8 cellular contexts compared by ENCODE assay signal in the genomic region with DNA sequence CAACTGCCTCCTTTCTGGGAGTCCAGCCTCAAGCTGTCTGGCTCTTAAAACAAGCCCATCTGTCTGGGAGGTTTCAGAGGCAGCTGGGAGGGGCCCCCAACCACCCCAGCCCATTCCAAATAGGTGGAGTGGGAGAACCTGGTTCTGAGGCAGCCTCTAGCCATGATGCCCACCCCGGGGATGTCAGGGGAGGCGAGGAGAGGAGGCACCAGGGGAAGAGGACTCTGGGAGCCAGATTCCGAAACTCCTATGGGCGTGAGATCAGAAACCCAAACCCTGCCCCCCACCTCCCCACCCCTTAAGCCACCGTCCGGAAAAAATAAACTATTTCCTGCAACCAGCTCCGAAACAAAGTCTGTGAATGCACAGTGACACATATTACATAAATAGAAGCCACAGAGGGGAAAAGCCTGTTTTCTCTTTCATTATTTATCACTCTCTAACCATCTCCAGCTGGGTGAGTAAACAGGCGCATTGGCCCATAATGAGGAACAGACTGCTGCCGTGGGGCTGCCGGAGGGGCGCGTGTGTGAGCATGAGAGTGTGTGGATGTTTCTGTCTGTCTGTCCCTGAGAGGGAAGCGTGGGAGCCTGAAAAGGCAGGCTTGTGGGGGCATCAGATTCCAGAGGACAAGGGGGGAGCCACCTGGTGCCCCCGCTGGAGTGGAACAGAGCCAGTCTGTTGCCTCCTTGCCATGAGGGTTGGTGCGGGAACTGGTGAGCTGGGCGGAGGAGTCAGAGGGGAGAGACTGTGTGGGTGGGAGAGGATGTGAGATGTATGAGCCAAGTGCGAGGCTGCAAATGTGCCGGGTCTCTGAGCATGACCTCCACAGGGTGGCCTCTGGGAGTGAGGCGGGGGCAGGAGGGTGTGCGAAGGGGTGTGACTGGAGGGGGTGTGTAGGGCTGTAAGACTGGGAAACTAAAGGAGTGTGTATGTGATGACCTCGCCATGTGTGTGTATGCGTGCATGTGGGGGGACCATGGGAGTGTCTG. TPM values are rescaled to one million over a fixed set of nuclear protein-coding genes. Genes with fewer than 3 reads are reported as not detected.
DNase-seq lines count a peak whose midpoint lies in the region; ATAC-seq, FAIRE-seq and TF ChIP-seq lines count a peak whose summit lies in the region.

No MANE protein-coding gene starts in this region.

- H3K56ac ChIP-seq in IMR-90 (ENCODE audit: extremely low read depth, insufficient read depth, low read length) = no peak overlapping the region
- H3K56ac ChIP-seq in H1 (replicated peaks; ENCODE audit: insufficient read length, low read depth, low read length) = no peak overlapping the region

- TF ChIP-seq RAD21 in IMR-90 (IDR thresholded peaks at IDR 0.05; ENCODE audit: low read length) = no peak
- no peak for TF ChIP-seq RAD21 in H1 (IDR thresholded peaks at IDR 0.05 in 1 of 2, conservative IDR thresholded peaks at IDR 0.05 in 1 of 2; ENCODE audit: low read depth in 2 of 2, low read length in 2 of 2)

- no peak overlapping the region for H2BK15ac ChIP-seq in IMR-90 (ENCODE audit: low read depth, low read length)
- H2BK15ac ChIP-seq in H1 (ENCODE audit: low read length) = no peak overlapping the region

- no peak for FAIRE-seq in H1 (lab: Jason Lieb, UNC)

- H3K4me1 Mint-ChIP-seq in activated CD4-positive, alpha-beta T cell treated with anti-CD3 and anti-CD28 coated beads for 36 hours = peaks cover 35% of the 10 kb centered on the region

- H4K5ac ChIP-seq in IMR-90 (ENCODE audit: low read depth, low read length) (no peak overlapping the region), H1 (ENCODE audit: insufficient read length, low read depth, low read length) (no peak overlapping the region)

- H3K27me3 ChIP-seq in GM06990 (replicated peaks; ENCODE audit: control insufficient read depth, insufficient read depth, low read length) (no peaks in the 10 kb centered on the region), IMR-90 (ENCODE audit: control insufficient read depth, insufficient read depth, low read length) (peaks cover 65% of the 10 kb centered on the region), H1 (replicated peaks in 1 of 4; ENCODE audit: control insufficient read depth in 3 of 4, extremely low read depth in 1 of 4, insufficient read depth in 3 of 4, low read length in 3 of 4) (peaks cover 0 to 9% (median 1%) of the 10 kb centered on the region in 4 experiments; a peak in 3 of 7 replicates)

- H3K23ac ChIP-seq in IMR-90 (ENCODE audit: low read depth, low read length) (no peak overlapping the region), H1 (ENCODE audit: insufficient read length) (no peak overlapping the region)

- H2BK20ac ChIP-seq in IMR-90 (ENCODE audit: low read depth, low read length) (no peak overlapping the region), H1 (ENCODE audit: low read length) (0 out of 2 replicates have a peak overlapping the region, but pooled peaks have one; percentile 57)

- peak overlapping the region; percentile 93 for H3K27ac Mint-ChIP-seq in activated CD4-positive, alpha-beta T cell treated with anti-CD3 and anti-CD28 coated beads for 36 hours

- 15% methylated on average over 6 of the region's 22 CpGs; no CpG with 5 or more reads in 1 of the 2 experiments for WGBS in IMR-90 (ENCODE audit: extremely low coverage in 2 of 2, insufficient read length in 1 of 2), 2 experiments
- WGBS in H1 (ENCODE audit: extremely low coverage in 1 of 2, insufficient coverage in 1 of 2, insufficient read length in 1 of 2, insufficient replicate concordance in 2 of 2, low coverage in 1 of 2, low lambda C conversion rate in 2 of 2, missing lambda C conversion rate in 1 of 2), 2 experiments = 80% methylated on average over 20 of the region's 22 CpGs; no CpG with 5 or more reads in 1 of the 2 experiments

- no peaks in the 10 kb centered on the region for H3K36me3 Mint-ChIP-seq in activated CD4-positive, alpha-beta T cell treated with anti-CD3 and anti-CD28 coated beads for 36 hours (ENCODE audit: low read depth)

- H3K4me3 Mint-ChIP-seq in activated CD4-positive, alpha-beta T cell treated with anti-CD3 and anti-CD28 coated beads for 36 hours = peak overlapping the region; percentile 64

- H3K14ac ChIP-seq in IMR-90 (replicated peaks; ENCODE audit: low read depth, low read length) = no peak overlapping the region
- no peak overlapping the region for H3K14ac ChIP-seq in H1 (ENCODE audit: insufficient read length)

- peaks cover 15% of the 10 kb centered on the region for H3K27me3 Mint-ChIP-seq in activated CD4-positive, alpha-beta T cell treated with anti-CD3 and anti-CD28 coated beads for 36 hours

- H3K9me3 Mint-ChIP-seq in activated CD4-positive, alpha-beta T cell treated with anti-CD3 and anti-CD28 coated beads for 36 hours (ENCODE audit: low read depth) = no peaks in the 10 kb centered on the region

- CTCF ChIA-PET in IMR-90 (lab: Yijun Ruan, JAX) (interaction anchor here (0.5 to 1.3 kb wide), 2 partner anchors 11 to 48 kb away, joined by 4 read pairs; no protein-coding TSS in a partner anchor), H1 (lab: Charles Lee; ENCODE audit: partially characterized antibody) (interaction anchor here (1.1 to 1.4 kb wide), 2 partner anchors 11 to 124 kb away, joined by 3 read pairs; no protein-coding TSS in a partner anchor)
- CTCF ChIA-PET in activated CD4-positive, alpha-beta T cell treated with anti-CD3 and anti-CD28 coated beads for 36 hours (lab: Charles Lee) = interaction anchor here (0.6 to 1.4 kb wide), 6 partner anchors 13 to 221 kb away, joined by 3 to 5 read pairs (median 3); no protein-coding TSS in a partner anchor

- dilution Hi-C loops in IMR-90 (cut with HindIII; ENCODE audit: low sequenced_read_pairs, unreplicated experiment) = no loop called here

- H2AK5ac ChIP-seq in IMR-90 (ENCODE audit: low read depth, low read length) = no peak overlapping the region
- H2AK5ac ChIP-seq in H1 (ENCODE audit: low read depth, low read length) = no peak overlapping the region

- peaks cover 6% of the 10 kb centered on the region; the same call in 1 of the 2 replicates for H3K4me1 ChIP-seq in IMR-90 (ENCODE audit: control insufficient read depth, insufficient read depth, low read length)
- H3K4me1 ChIP-seq in H1 (replicated peaks in 1 of 4; ENCODE audit: control insufficient read depth in 3 of 4, insufficient read depth in 4 of 4, low read length in 3 of 4) = peaks cover 4 to 18% (median 10%) of the 10 kb centered on the region in 4 experiments; a peak in 5 of 7 replicates

- H3K79me2 ChIP-seq in H1 (ENCODE audit: control insufficient read depth in 1 of 2, insufficient read depth in 2 of 2, low read length in 2 of 2) = no peaks in the 10 kb centered on the region

- intact Hi-C loops in IMR-90 (cut with micrococcal nuclease) = no loop called here
- intact Hi-C loops in activated CD4-positive, alpha-beta T cell treated with anti-CD3 and anti-CD28 coated beads for 36 hours (cut with DNase I, micrococcal nuclease) = loop anchor here (1.0 to 5.0 kb wide), 5 partner anchors 14 to 515 kb away; a partner anchor contains a TSS

- POLR2A ChIA-PET in IMR-90 (lab: Charles Lee; ENCODE audit: unreplicated experiment) (no interaction called here), H1 (lab: Charles Lee; ENCODE audit: partially characterized antibody) (no interaction called here)
- POLR2A ChIA-PET in activated CD4-positive, alpha-beta T cell treated with anti-CD3 and anti-CD28 coated beads for 36 hours (lab: Charles Lee) = interaction anchor here (0.5 to 1.0 kb wide), 7 partner anchors 12 to 1172 kb away, joined by 3 to 5 read pairs (median 3); no protein-coding TSS in a partner anchor

- H2BK12ac ChIP-seq in H1 (ENCODE audit: low read depth, low read length) = no peak overlapping the region

- H3K79me1 ChIP-seq in IMR-90 (ENCODE audit: low read depth in 1 of 2, low read length in 2 of 2) (no peaks in the 10 kb centered on the region), H1 (ENCODE audit: low read depth, low read length) (no peaks in the 10 kb centered on the region)

- no peaks in the 10 kb centered on the region for H3K23me2 ChIP-seq in H1 (ENCODE audit: low read depth, low read length)

- H3K4me3 ChIP-seq in GM06990 (replicated peaks; ENCODE audit: low read depth, low read length) (peak overlapping the region; percentile 19), IMR-90 (ENCODE audit: insufficient read depth, low read depth, low read length) (no peak overlapping the region), H1 (ENCODE audit: extremely low read depth in 1 of 4, insufficient read depth in 2 of 4, low read depth in 3 of 4, low read length in 4 of 4) (no peak overlapping the region)

- H3K9ac ChIP-seq in IMR-90 (ENCODE audit: low read depth, low read length) (no peak overlapping the region), H1 (replicated peaks in 1 of 4; ENCODE audit: extremely low read depth in 1 of 4, low read depth in 3 of 4, low read length in 3 of 4) (no peak overlapping the region)

- in situ Hi-C loops in IMR-90 (cut with MboI; ENCODE audit: low sequenced_read_pairs) = no loop called here

- TF ChIP-seq POLR2A in IMR-90 (IDR thresholded peaks at IDR 0.05; ENCODE audit: low read depth, low read length) = no peak
- TF ChIP-seq POLR2A in H1 (IDR thresholded peaks at IDR 0.05; ENCODE audit: control extremely low read depth in 1 of 2, low read depth in 2 of 2, low read length in 2 of 2) = no peak

- H2AK9ac ChIP-seq in IMR-90 (replicated peaks; ENCODE audit: low read depth, low read length, poor library complexity) = peak overlapping the region; percentile 22

- H3K9me3 ChIP-seq in IMR-90 (ENCODE audit: control insufficient read depth, insufficient read depth, low read length) (no peaks in the 10 kb centered on the region), H1 (ENCODE audit: insufficient read depth in 2 of 2, low read depth in 1 of 2, low read length in 1 of 2) (no peaks in the 10 kb centered on the region)

- no TSS peak for BruUV-seq in IMR-90 (replicated peaks; lab: Mats Ljungman, UMichigan)

- H2BK5ac ChIP-seq in IMR-90 (ENCODE audit: low read depth, low read length, poor library complexity, severe bottlenecking) (no peak overlapping the region), H1 (ENCODE audit: low read depth, low read length) (no peak overlapping the region)

- H3K18ac ChIP-seq in IMR-90 (ENCODE audit: low read depth, low read length) = no peak overlapping the region
- peak overlapping the region; percentile 36; the same call in 1 of the 2 replicates for H3K18ac ChIP-seq in H1 (ENCODE audit: extremely low read depth, low read length)

- no peak for TF ChIP-seq EP300 in H1 (IDR thresholded peaks at IDR 0.05; ENCODE audit: borderline replicate concordance in 1 of 2, low read depth in 2 of 2, low read length in 2 of 2)

- H3K9me1 ChIP-seq in IMR-90 (ENCODE audit: insufficient read depth, low read length) = no peaks in the 10 kb centered on the region

- H3K36me3 ChIP-seq in GM06990 (ENCODE audit: control insufficient read depth, insufficient read depth, low read length) (no peaks in the 10 kb centered on the region), IMR-90 (ENCODE audit: control insufficient read depth, insufficient read depth, low read length) (no peaks in the 10 kb centered on the region), H1 (ENCODE audit: control insufficient read depth in 2 of 4, insufficient read depth in 4 of 4, low read length in 3 of 4) (no peaks in the 10 kb centered on the region)

- no peak for TF ChIP-seq CTCF in GM06990 (IDR thresholded peaks at IDR 0.05; ENCODE audit: insufficient read depth, low read length, poor library complexity, severe bottlenecking)
- no peak for TF ChIP-seq CTCF in IMR-90 (conservative IDR thresholded peaks at IDR 0.05; ENCODE audit: low read depth, low read length)
- TF ChIP-seq CTCF in H1 (IDR thresholded peaks at IDR 0.05; ENCODE audit: control extremely low read depth in 1 of 3, insufficient read depth in 1 of 3, low read depth in 1 of 3, low read length in 3 of 3) = no peak

- H3K4ac ChIP-seq in IMR-90 (ENCODE audit: low read depth, low read length) (no peak overlapping the region), H1 (replicated peaks; ENCODE audit: insufficient read length, low read depth, low read length) (no peak overlapping the region)

- DNase-seq in GM06990 (ENCODE audit: extremely low read depth, insufficient read length) = peak; percentile 91
- peak; percentile 67 for DNase-seq in IMR-90
- DNase-seq in activated CD4-positive, alpha-beta T cell treated with anti-CD3 and anti-CD28 coated beads for 36 hours = peak; percentile 87
- DNase-seq in H1 (ENCODE audit: low read depth in 1 of 2, low spot score in 2 of 2) = no peak
- DNase-seq in stimulated activated CD4-positive, alpha-beta T cell treated with anti-CD3 and anti-CD28 coated beads, Interleukin-1b, Interleukin-23, amount 100 ng/mL, for 48 hours = peak; percentile 82
- DNase-seq in midbrain (lab: John Stamatoyannopoulos, UW) = no peak
- DNase-seq in glomerular visceral epithelial cell (ENCODE audit: extremely low spot score) = no peak

- H2AFZ ChIP-seq in IMR-90 (replicated peaks; ENCODE audit: low read length, poor library complexity) = peak overlapping the region; percentile 46
- H2AFZ ChIP-seq in H1 (ENCODE audit: low read length) = no peak overlapping the region

- no peaks in the 10 kb centered on the region; the same call in 1 of the 2 replicates for H4K20me1 ChIP-seq in IMR-90 (ENCODE audit: insufficient read depth, low read length)
- H4K20me1 ChIP-seq in H1 (replicated peaks in 1 of 2; ENCODE audit: control insufficient read depth in 1 of 2, insufficient read depth in 2 of 2, low read length in 2 of 2) = no peaks in the 10 kb centered on the region

- ATAC-seq in GM21447 (IDR thresholded peaks at IDR 0.05; ENCODE audit: unreplicated experiment) (peak; percentile 92), IMR-90 (ENCODE audit: low read depth) (peak; percentile 75)
- peak; percentile 88 for ATAC-seq in activated CD4-positive, alpha-beta T cell treated with anti-CD3 and anti-CD28 coated beads for 36 hours

- H3K4me2 ChIP-seq in IMR-90 (ENCODE audit: low read depth, low read length) = peak overlapping the region; percentile 20; the same call in 1 of the 2 replicates
- no peak overlapping the region for H3K4me2 ChIP-seq in H1 (ENCODE audit: insufficient read depth in 1 of 2, low read depth in 2 of 2, low read length in 2 of 2)

- H2BK120ac ChIP-seq in IMR-90 (ENCODE audit: low read depth, low read length) = no peak overlapping the region
- H2BK120ac ChIP-seq in H1 (replicated peaks; ENCODE audit: low read depth, low read length) = no peak overlapping the region

- H4K8ac ChIP-seq in IMR-90 (ENCODE audit: low read depth in 2 of 2, low read length in 2 of 2) (no peak overlapping the region), H1 (ENCODE audit: extremely low read depth, insufficient read depth, low read length) (no peak overlapping the region)

- H4K91ac ChIP-seq in IMR-90 (ENCODE audit: insufficient read depth, low read depth, low read length) (no peak overlapping the region), H1 (replicated peaks; ENCODE audit: insufficient read length, low read length) (no peak overlapping the region)

- no peak overlapping the region for H3K27ac ChIP-seq in IMR-90 (ENCODE audit: insufficient read depth, low read length)
- no peak overlapping the region for H3K27ac ChIP-seq in H1 (ENCODE audit: low read depth, low read length)

RNA-seq across cellular contexts. Expression of a gene that starts 14.3 kb away (rescaled TPM):
- total RNA-seq in IMR-90 (2012; rRNA removed) = 0.72 and 0.83 TPM in 2 replicates
- 9.5 and 10.4 TPM in 2 replicates for polyA plus RNA-seq in IMR-90 (2012; rRNA removed)
- polyA plus RNA-seq in IMR-90 (2012; cell fraction: cytosol; rRNA removed) = 6.0 and 13.9 TPM in 2 replicates
- 9.7 and 21.6 TPM in 2 replicates for polyA plus RNA-seq in IMR-90 (2012; cell fraction: nucleus; rRNA removed; ENCODE audit: low replicate concordance)
- total RNA-seq in activated CD4-positive, alpha-beta T cell treated with anti-CD3 and anti-CD28 coated beads for 36 hours = 10 to 100 TPM; 11.1 to 13.8 TPM
- total RNA-seq in H1 (2021; fragmentation: NEBNext Ultra II Directional; extraction: Animal tissue kit (Norgen Biotek cat#: 25700)) = 13.3 and 14.7 TPM in 2 replicates
- polyA plus RNA-seq in H1 (2011; rRNA removed) = 4.8 and 6.7 TPM in 2 replicates
- polyA plus RNA-seq in H1 (2011; cell fraction: cytosol; rRNA removed) = 2.2 TPM
- 8.8 TPM for polyA plus RNA-seq in H1 (2011; cell fraction: nucleus; rRNA removed)
- polyA plus RNA-seq in H1 (2012, experiment 1 of 2) = 9.6 to 20.8 TPM (median 19.1 TPM) in 4 replicates
- 13.4 TPM for polyA plus RNA-seq in H1 (2012, experiment 2 of 2)
- 5.1 TPM for polyA plus RNA-seq in H1 (2013, experiment 1 of 2)
- polyA plus RNA-seq in H1 (2013, experiment 2 of 2) = 5.1 TPM
- polyA minus RNA-seq in H1 (2011; rRNA and poly(A)+ RNA removed) = 2.0 and 2.4 TPM in 2 replicates
- 9.3 TPM for polyA minus RNA-seq in H1 (2011; cell fraction: cytosol; rRNA and poly(A)+ RNA removed)
- 5.1 TPM for polyA minus RNA-seq in H1 (2011; cell fraction: nucleus; rRNA and poly(A)+ RNA removed)

Comparison
In these comparisons a context has a peak if more than half of its experiments do, and no peak if none do; other contexts are left out.
1. DNase-seq: peak in GM06990 (single experiment), IMR-90 (single experiment), activated CD4-positive, alpha-beta T cell treated with anti-CD3 and anti-CD28 coated beads for 36 hours (single experiment) and stimulated activated CD4-positive, alpha-beta T cell treated with anti-CD3 and anti-CD28 coated beads, Interleukin-1b, Interleukin-23, amount 100 ng/mL, for 48 hours (single experiment); none in H1 (0 of 2), midbrain (single experiment) and glomerular visceral epithelial cell (single experiment).
2. Peak in every context shown above with its lines, with median percentiles within 50 percentile points of each other: ATAC-seq.